ENCODE assay signal across 21 cellular contexts in the genomic region with DNA sequence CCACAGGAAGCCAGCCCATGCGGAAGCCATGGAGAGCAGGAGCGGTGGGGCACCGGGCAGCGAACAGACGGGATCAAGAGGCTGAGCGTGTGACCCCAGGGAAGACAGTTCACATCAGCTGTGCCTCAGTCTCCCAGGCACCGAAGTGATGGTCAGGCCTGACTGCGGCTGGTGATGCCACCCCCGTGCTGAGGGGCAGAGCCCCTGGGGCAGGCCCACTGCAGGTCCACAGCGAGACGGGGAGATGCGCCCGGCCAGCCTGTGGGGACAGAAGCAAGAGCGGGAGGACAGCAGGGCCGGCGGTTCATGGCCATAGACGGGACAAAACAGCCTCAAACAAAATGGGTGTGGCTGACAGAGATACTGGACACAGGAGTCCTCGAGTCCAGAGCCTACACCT.
"Had no signal": no experiment of that assay in that cellular context is flagged by ENCODE, and none has a peak within 500 bp of the region (broad histone marks: within the 10 kb centered on the region; RNA-seq: fewer than 3 reads in every experiment).

No MANE protein-coding gene starts in this region.

- H3K9me3 Mint-ChIP-seq: activated B cell treated with CpG ODN at 0.5 μM for 24 hours; activated CD4-positive, alpha-beta memory T cell treated with anti-CD3 and anti-CD28 coated beads for 36 hours; activated CD4-positive, alpha-beta T cell treated with anti-CD3 and anti-CD28 coated beads, Interleukin-2, amount 10 ng/mL, durations not matched to agents 24 days and 14 days; activated naive CD4-positive, alpha-beta T cell treated with anti-CD3 and anti-CD28 coated beads, Interleukin-2, amount 10 ng/mL, durations not matched to agents 7 days and 5 days; activated naive CD8-positive, alpha-beta T cell treated with anti-CD3 and anti-CD28 coated beads for 36 hours; activated T-helper 2 cell treated with anti-CD3 and anti-CD28 coated beads, Interferon-gamma antibody, Interleukin-2, Interleukin-4, amounts not matched to agents 10 μg/mL and 5 μg/mL and 100 μg/mL, durations not matched to agents 14 hours and 24 hours and 36 hours had no signal

- H3K36me3 Mint-ChIP-seq: activated CD4-positive, alpha-beta memory T cell treated with anti-CD3 and anti-CD28 coated beads for 36 hours; activated naive CD4-positive, alpha-beta T cell treated with anti-CD3 and anti-CD28 coated beads, Interleukin-2, amount 10 ng/mL, durations not matched to agents 7 days and 5 days; activated naive CD8-positive, alpha-beta T cell treated with anti-CD3 and anti-CD28 coated beads for 36 hours had no signal

- H3K27ac Mint-ChIP-seq: activated B cell treated with CpG ODN at 0.5 μM for 24 hours; activated CD4-positive, alpha-beta memory T cell treated with anti-CD3 and anti-CD28 coated beads for 36 hours; activated CD4-positive, alpha-beta T cell treated with anti-CD3 and anti-CD28 coated beads, Interleukin-2, amount 10 ng/mL, durations not matched to agents 24 days and 14 days; activated naive CD4-positive, alpha-beta T cell treated with anti-CD3 and anti-CD28 coated beads, Interleukin-2, amount 10 ng/mL, durations not matched to agents 7 days and 5 days; activated naive CD8-positive, alpha-beta T cell treated with anti-CD3 and anti-CD28 coated beads for 36 hours; activated T-helper 2 cell treated with anti-CD3 and anti-CD28 coated beads, Interferon-gamma antibody, Interleukin-2, Interleukin-4, amounts not matched to agents 10 μg/mL and 5 μg/mL and 100 μg/mL, durations not matched to agents 14 hours and 24 hours and 36 hours had no signal

- H3K4me3 Mint-ChIP-seq: activated B cell treated with CpG ODN at 0.5 μM for 24 hours; activated CD4-positive, alpha-beta memory T cell treated with anti-CD3 and anti-CD28 coated beads for 36 hours; activated CD4-positive, alpha-beta T cell treated with anti-CD3 and anti-CD28 coated beads, Interleukin-2, amount 10 ng/mL, durations not matched to agents 24 days and 14 days; activated naive CD4-positive, alpha-beta T cell treated with anti-CD3 and anti-CD28 coated beads, Interleukin-2, amount 10 ng/mL, durations not matched to agents 7 days and 5 days; activated naive CD8-positive, alpha-beta T cell treated with anti-CD3 and anti-CD28 coated beads for 36 hours had no signal

- H3K4me1 Mint-ChIP-seq: activated B cell treated with CpG ODN at 0.5 μM for 24 hours had no signal

- DNase-seq: activated B cell treated with CpG ODN at 0.5 μM for 24 hours; activated CD4-positive, alpha-beta memory T cell treated with anti-CD3 and anti-CD28 coated beads for 36 hours; activated CD4-positive, alpha-beta T cell treated with anti-CD3 and anti-CD28 coated beads for 1 hour; activated CD4-positive, alpha-beta T cell treated with anti-CD3 and anti-CD28 coated beads, Interleukin-2, amount 10 ng/mL, durations not matched to agents 24 days and 14 days; activated CD8-positive, alpha-beta memory T cell treated with anti-CD3 and anti-CD28 coated beads for 24 hours; activated gamma-delta T cell treated with Interleukin-2 at 50 U/mL for 16 hours; activated naive CD4-positive, alpha-beta T cell treated with anti-CD3 and anti-CD28 coated beads, Interleukin-2, amount 10 ng/mL, durations not matched to agents 7 days and 5 days; activated naive CD8-positive, alpha-beta T cell treated with anti-CD3 and anti-CD28 coated beads for 36 hours; activated T-cell treated with anti-CD3 and anti-CD28 coated beads, Interleukin-2, amount 50 U/mL, for 48 hours; cerebellar nuclear complex; Karpas-422; MM.1S; NCI-H1105; NCI-H1436; NCI-H187; NCI-H2081 treated with DMSO at 0.1 percent for 48 hours; NCI-H446; NCI-H524; SIG-M5; T1000 had no signal
